ENCODE assay signal across 8 cellular contexts in genomic region chr4:1009647-1010521, GRCh38. TPM values are rescaled to one million over a fixed set of nuclear protein-coding genes. Genes with fewer than 3 reads are reported as not detected.
DNase-seq lines count a peak whose midpoint lies in the region; ATAC-seq and TF ChIP-seq lines count a peak whose summit lies in the region.

No MANE protein-coding gene starts in this region.

- H3K4me1 ChIP-seq in muscle layer of colon (ENCODE audit: insufficient read depth, low read length): peaks cover 18% of the 10 kb centered on the region

- peak overlapping the region; percentile 42 for H3K4me3 ChIP-seq in H7 (ENCODE audit: insufficient read depth, low read depth, low read length)
- H3K4me3 ChIP-seq in muscle layer of colon (ENCODE audit: low read depth in 1 of 2, low read length in 2 of 2): peak overlapping the region; percentile 53 to 71

- H3K27me3 ChIP-seq in H7 (ENCODE audit: control insufficient read depth, insufficient read depth, low read length) (peaks cover 30% of the 10 kb centered on the region), muscle layer of colon (ENCODE audit: control insufficient read depth in 1 of 2, insufficient read depth in 2 of 2, low read length in 2 of 2) (peaks cover 17 to 32% of the 10 kb centered on the region in 2 donors)

- H3K36me3 ChIP-seq in H7 (replicated peaks; ENCODE audit: control insufficient read depth, insufficient read depth, low read length) (no peaks in the 10 kb centered on the region; the same call in 1 of the 2 replicates), muscle layer of colon (ENCODE audit: insufficient read depth, low read length) (no peaks in the 10 kb centered on the region)

- H3K27ac ChIP-seq in muscle layer of colon (ENCODE audit: low read depth, low read length): peak overlapping the region; percentile 34

- no peak for TF ChIP-seq POLR2A in erythroblast (IDR thresholded peaks at IDR 0.05; ENCODE audit: low read length)

- H3K9me3 ChIP-seq in muscle layer of colon (ENCODE audit: low read length): no peaks in the 10 kb centered on the region

- H3K9ac ChIP-seq in muscle layer of colon (ENCODE audit: low read length): no peak overlapping the region

- DNase-seq in DMS53 (lab: John Stamatoyannopoulos, UW): peak; percentile 95
- peak; percentile 99 for DNase-seq in H7
- DNase-seq in NCI-H526 treated with DMSO at 0.1 percent for 48 hours (lab: John Stamatoyannopoulos, UW): peak; percentile 30
- peak; percentile 70 for DNase-seq in activated T-cell treated with anti-CD3 and anti-CD28 coated beads for 1 hour (ENCODE audit: low read depth)
- peak; percentile 78 to 90 for DNase-seq in erythroblast (lab: John Stamatoyannopoulos, UW)
- DNase-seq in stimulated activated CD8-positive, alpha-beta memory T cell treated with anti-CD3 and anti-CD28 coated beads, Interleukin-4, amount 100 ng/mL, for 4 hours (ENCODE audit: low read depth in 2 of 2, low spot score in 1 of 2): peak; percentile 43 to 48

- ATAC-seq in GM21786 (IDR thresholded peaks at IDR 0.05; ENCODE audit: unreplicated experiment): no peak

RNA-seq across cellular contexts. Expression of gene FGFRL1, which starts 1.5 kb away (rescaled TPM):
- total RNA-seq in H7 (2014; rRNA removed; shearing (Covaris generic)): 23.3 and 39.1 TPM in 2 replicates

RNA-seq across cellular contexts. Expression of gene SLC26A1, which starts 16.7 kb away (rescaled TPM):
- 0.03 and 0.30 TPM in 2 replicates for total RNA-seq in H7 (2014; rRNA removed; shearing (Covaris generic))

RNA-seq across cellular contexts. Expression of gene IDUA, which starts 23.0 kb away (rescaled TPM):
- 4.6 TPM in 2 replicates for total RNA-seq in H7 (2014; rRNA removed; shearing (Covaris generic))

RNA-seq across cellular contexts. Expression of gene DGKQ, which starts 36.5 kb away (rescaled TPM):
- total RNA-seq in H7 (2014; rRNA removed; shearing (Covaris generic)): 19.4 and 26.7 TPM in 2 replicates

Comparison
In these comparisons a context has a peak if more than half of its experiments do, and no peak if none do; other contexts are left out.
1. DNase-seq: peak in every context shown above with its lines; median percentile 99 in H7; 95 in DMS53; 84 in erythroblast; 70 in activated T-cell treated with anti-CD3 and anti-CD28 coated beads for 1 hour; 46 in stimulated activated CD8-positive, alpha-beta memory T cell treated with anti-CD3 and anti-CD28 coated beads, Interleukin-4, amount 100 ng/mL, for 4 hours; 30 in NCI-H526 treated with DMSO at 0.1 percent for 48 hours.